ENCODE assay signal across 1 cellular context in the genomic region with DNA sequence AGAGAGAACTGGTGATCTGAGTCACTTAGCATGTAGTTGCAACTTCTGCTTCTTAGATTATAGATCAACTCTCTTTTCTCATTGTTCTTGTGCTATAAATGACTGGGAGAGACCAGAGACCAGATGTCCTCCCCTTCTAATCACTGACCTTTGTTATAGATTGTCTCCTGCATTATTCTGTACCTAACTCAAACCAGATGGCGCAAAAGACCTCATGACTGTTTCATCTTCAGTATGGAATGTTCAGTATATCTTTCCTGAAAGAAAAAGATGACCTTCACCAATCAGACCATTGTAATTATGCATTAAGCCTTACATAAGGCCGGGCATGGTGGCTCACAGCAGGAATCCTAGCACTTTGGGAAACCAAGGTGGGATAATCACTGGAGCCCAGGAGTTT.
TF ChIP-seq lines count a peak whose summit lies in the region.

No MANE protein-coding gene starts in this region.

TF ChIP-seq in HCT116, 20 proteins besides CTCF, POLR2A, EP300 and RAD21:
- TF ChIP-seq, protein P1, sequence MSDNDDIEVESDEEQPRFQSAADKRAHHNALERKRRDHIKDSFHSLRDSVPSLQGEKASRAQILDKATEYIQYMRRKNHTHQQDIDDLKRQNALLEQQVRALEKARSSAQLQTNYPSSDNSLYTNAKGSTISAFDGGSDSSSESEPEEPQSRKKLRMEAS (IDR thresholded peaks at IDR 0.05): no peak
- TF ChIP-seq EGR1 (IDR thresholded peaks at IDR 0.05; ENCODE audit: low read depth) (no peak), SIN3A (IDR thresholded peaks at IDR 0.05; ENCODE audit: low read depth) (no peak)
- TF ChIP-seq, protein P2, sequence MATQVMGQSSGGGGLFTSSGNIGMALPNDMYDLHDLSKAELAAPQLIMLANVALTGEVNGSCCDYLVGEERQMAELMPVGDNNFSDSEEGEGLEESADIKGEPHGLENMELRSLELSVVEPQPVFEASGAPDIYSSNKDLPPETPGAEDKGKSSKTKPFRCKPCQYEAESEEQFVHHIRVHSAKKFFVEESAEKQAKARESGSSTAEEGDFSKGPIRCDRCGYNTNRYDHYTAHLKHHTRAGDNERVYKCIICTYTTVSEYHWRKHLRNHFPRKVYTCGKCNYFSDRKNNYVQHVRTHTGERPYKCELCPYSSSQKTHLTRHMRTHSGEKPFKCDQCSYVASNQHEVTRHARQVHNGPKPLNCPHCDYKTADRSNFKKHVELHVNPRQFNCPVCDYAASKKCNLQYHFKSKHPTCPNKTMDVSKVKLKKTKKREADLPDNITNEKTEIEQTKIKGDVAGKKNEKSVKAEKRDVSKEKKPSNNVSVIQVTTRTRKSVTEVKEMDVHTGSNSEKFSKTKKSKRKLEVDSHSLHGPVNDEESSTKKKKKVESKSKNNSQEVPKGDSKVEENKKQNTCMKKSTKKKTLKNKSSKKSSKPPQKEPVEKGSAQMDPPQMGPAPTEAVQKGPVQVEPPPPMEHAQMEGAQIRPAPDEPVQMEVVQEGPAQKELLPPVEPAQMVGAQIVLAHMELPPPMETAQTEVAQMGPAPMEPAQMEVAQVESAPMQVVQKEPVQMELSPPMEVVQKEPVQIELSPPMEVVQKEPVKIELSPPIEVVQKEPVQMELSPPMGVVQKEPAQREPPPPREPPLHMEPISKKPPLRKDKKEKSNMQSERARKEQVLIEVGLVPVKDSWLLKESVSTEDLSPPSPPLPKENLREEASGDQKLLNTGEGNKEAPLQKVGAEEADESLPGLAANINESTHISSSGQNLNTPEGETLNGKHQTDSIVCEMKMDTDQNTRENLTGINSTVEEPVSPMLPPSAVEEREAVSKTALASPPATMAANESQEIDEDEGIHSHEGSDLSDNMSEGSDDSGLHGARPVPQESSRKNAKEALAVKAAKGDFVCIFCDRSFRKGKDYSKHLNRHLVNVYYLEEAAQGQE (IDR thresholded peaks at IDR 0.05; ENCODE audit: low read depth): no peak
